13 cellular contexts compared by ENCODE assay signal in the genomic region with DNA sequence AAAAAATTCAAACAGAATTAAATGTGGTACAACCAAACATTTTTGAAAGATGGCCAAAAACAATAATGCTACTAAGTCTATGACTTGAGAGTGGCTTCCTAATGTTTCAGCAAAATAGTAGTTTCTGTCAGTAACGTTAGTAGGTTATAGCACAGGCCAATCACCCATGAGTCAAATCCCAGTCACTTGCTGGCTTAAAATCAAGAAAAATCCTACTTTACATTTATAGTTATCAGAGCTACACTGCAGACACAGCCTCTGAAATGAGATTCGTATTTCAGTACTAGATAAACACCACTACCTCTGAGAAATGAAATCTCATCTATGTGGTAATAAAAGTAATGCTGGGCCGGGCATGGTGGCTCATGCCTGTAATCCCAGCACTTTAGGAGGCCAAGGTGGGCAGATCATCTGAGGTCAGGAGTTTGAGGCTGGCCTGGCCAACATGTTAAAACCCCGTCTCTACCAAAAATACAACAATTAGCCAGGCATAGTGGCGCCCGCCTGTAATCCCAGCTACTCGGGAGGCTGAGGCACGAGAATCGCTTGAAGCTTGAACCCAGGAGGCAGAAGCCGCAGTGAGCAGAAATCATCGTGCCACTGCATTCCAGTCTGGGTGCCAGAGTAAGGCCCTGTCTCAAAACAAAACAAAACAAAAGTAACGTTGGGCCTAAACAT. TPM values are rescaled to one million over a fixed set of nuclear protein-coding genes. Genes with fewer than 3 reads are reported as not detected.
DNase-seq lines count a peak whose midpoint lies in the region; ATAC-seq and TF ChIP-seq lines count a peak whose summit lies in the region.
"Had no signal": no experiment of that assay in that cellular context is flagged by ENCODE, and none has a peak within 500 bp of the region (broad histone marks: within the 10 kb centered on the region; RNA-seq: fewer than 3 reads in every experiment).

No MANE protein-coding gene starts in this region.

- H3K9me3 ChIP-seq in adipocyte (ENCODE audit: control insufficient read depth, low read length) (no peaks in the 10 kb centered on the region), neural progenitor cell (ENCODE audit: low read depth) (no peaks in the 10 kb centered on the region)
- H3K9me3 ChIP-seq: Peyer's patch had no signal

- H3K4me2 ChIP-seq in neural progenitor cell = no peak overlapping the region

- peaks cover 12% of the 10 kb centered on the region for H3K36me3 ChIP-seq in adipocyte (ENCODE audit: control insufficient read depth, insufficient read depth, low read length, severe bottlenecking)
- no peaks in the 10 kb centered on the region for H3K36me3 ChIP-seq in neural progenitor cell

- H3K27me3 Mint-ChIP-seq in HFFc6 (ENCODE audit: insufficient read depth) = peaks cover 2% of the 10 kb centered on the region; the same call in 1 of the 2 replicates
- no peaks in the 10 kb centered on the region for H3K27me3 Mint-ChIP-seq in stimulated activated naive B cell treated with anti-CD40 and anti-IgM and Interleukin-4, amounts not matched to agents 10 μg/mL and 1 μg/mL and 100 μg/mL, for 72 hours
- H3K27me3 Mint-ChIP-seq in neural progenitor cell (ENCODE audit: insufficient read depth, low read depth) = no peaks in the 10 kb centered on the region

- H3K27ac ChIP-seq in neural progenitor cell = no peak overlapping the region

- peak overlapping the region; percentile 34 for H3K9ac ChIP-seq in adipocyte (ENCODE audit: low read length)
- H3K9ac ChIP-seq in neural progenitor cell = no peak overlapping the region

- TF ChIP-seq CTCF in HFFc6 (IDR thresholded peaks at IDR 0.05) = no peak
- TF ChIP-seq CTCF in foreskin fibroblast (IDR thresholded peaks at IDR 0.05; ENCODE audit: low read depth, low read length) = no peak
- no peak for TF ChIP-seq CTCF in neural progenitor cell (IDR thresholded peaks at IDR 0.05)

- peaks cover 38% of the 10 kb centered on the region for H3K79me2 ChIP-seq in neural progenitor cell (ENCODE audit: low read depth)

- H3F3A ChIP-seq in neural progenitor cell (ENCODE audit: low read depth) = no peaks in the 10 kb centered on the region

- peak overlapping the region; percentile 65 for H3K4me3 Mint-ChIP-seq in HFFc6
- no peak overlapping the region for H3K4me3 Mint-ChIP-seq in stimulated activated naive B cell treated with anti-CD40 and anti-IgM and Interleukin-4, amounts not matched to agents 10 μg/mL and 1 μg/mL and 100 μg/mL, for 72 hours
- no peak overlapping the region for H3K4me3 Mint-ChIP-seq in neural progenitor cell
- H3K4me3 Mint-ChIP-seq: activated CD8-positive, alpha-beta T cell treated with anti-CD3 and anti-CD28 coated beads, Interleukin-2, amount 10 ng/mL, durations not matched to agents 7 days and 5 days had no signal

- H3K27me3 ChIP-seq in adipocyte (replicated peaks; ENCODE audit: control insufficient read depth, insufficient read depth, low read length) (no peaks in the 10 kb centered on the region), neural progenitor cell (no peaks in the 10 kb centered on the region)
- H3K27me3 ChIP-seq: Peyer's patch had no signal

- H3K36me3 Mint-ChIP-seq in HFFc6 (ENCODE audit: low read depth) (peaks cover 29% of the 10 kb centered on the region), neural progenitor cell (peaks cover 26% of the 10 kb centered on the region)
- peaks cover 27 to 36% of the 10 kb centered on the region in 2 donors for H3K36me3 Mint-ChIP-seq in stimulated activated naive B cell treated with anti-CD40 and anti-IgM and Interleukin-4, amounts not matched to agents 10 μg/mL and 1 μg/mL and 100 μg/mL, for 72 hours

- H4K20me1 ChIP-seq in neural progenitor cell (ENCODE audit: low read depth) = no peaks in the 10 kb centered on the region

- H3K4me1 Mint-ChIP-seq in HFFc6 (ENCODE audit: low read depth) (peaks cover 50% of the 10 kb centered on the region), neural progenitor cell (peaks cover 17% of the 10 kb centered on the region)
- peaks cover 33 to 41% of the 10 kb centered on the region in 2 donors for H3K4me1 Mint-ChIP-seq in stimulated activated naive B cell treated with anti-CD40 and anti-IgM and Interleukin-4, amounts not matched to agents 10 μg/mL and 1 μg/mL and 100 μg/mL, for 72 hours

- no peak for ATAC-seq in stimulated activated naive B cell treated with anti-CD40 and anti-IgM and Interleukin-4, amounts not matched to agents 10 μg/mL and 1 μg/mL and 100 μg/mL, for 72 hours (replicated peaks)
- no peak for ATAC-seq in HG02642 (IDR thresholded peaks at IDR 0.05; ENCODE audit: poor library complexity, unreplicated experiment)
- ATAC-seq: activated CD8-positive, alpha-beta T cell treated with anti-CD3 and anti-CD28 coated beads, Interleukin-2, amount 10 ng/mL, durations not matched to agents 7 days and 5 days; activated naive CD4-positive, alpha-beta T cell treated with anti-CD3 and anti-CD28 coated beads, Interleukin-2, amount 50 U/mL, for 72 hours had no signal

- H3K27ac Mint-ChIP-seq in HFFc6 (peak overlapping the region; percentile 76), neural progenitor cell (no peak overlapping the region)
- H3K27ac Mint-ChIP-seq in stimulated activated naive B cell treated with anti-CD40 and anti-IgM and Interleukin-4, amounts not matched to agents 10 μg/mL and 1 μg/mL and 100 μg/mL, for 72 hours = peak overlapping the region; percentile 51
- H3K27ac Mint-ChIP-seq: activated CD8-positive, alpha-beta T cell treated with anti-CD3 and anti-CD28 coated beads, Interleukin-2, amount 10 ng/mL, durations not matched to agents 7 days and 5 days had no signal

- H3K4me1 ChIP-seq in adipocyte (ENCODE audit: control insufficient read depth, insufficient read depth, low read length) = peaks cover 30% of the 10 kb centered on the region
- peaks cover 6% of the 10 kb centered on the region for H3K4me1 ChIP-seq in neural progenitor cell

- H3K4me3 ChIP-seq in adipocyte (ENCODE audit: low read length) (no peak overlapping the region), foreskin fibroblast (ENCODE audit: low read depth in 1 of 2, low read length in 2 of 2) (no peak overlapping the region), neural progenitor cell (no peak overlapping the region)
- H3K4me3 ChIP-seq: Peyer's patch had no signal

- H3K9me3 Mint-ChIP-seq in HFFc6 (no peaks in the 10 kb centered on the region), neural progenitor cell (peaks cover 5% of the 10 kb centered on the region)
- H3K9me3 Mint-ChIP-seq in stimulated activated naive B cell treated with anti-CD40 and anti-IgM and Interleukin-4, amounts not matched to agents 10 μg/mL and 1 μg/mL and 100 μg/mL, for 72 hours = no peaks in the 10 kb centered on the region
- H3K9me3 Mint-ChIP-seq: activated naive CD4-positive, alpha-beta T cell treated with anti-CD3 and anti-CD28 coated beads, Interleukin-2, amount 50 U/mL, for 72 hours had no signal

- H2AFZ ChIP-seq in neural progenitor cell (replicated peaks) = no peak overlapping the region

- peak; percentile 89 for DNase-seq in HFFc6
- DNase-seq in adipocyte (ENCODE audit: low read depth) = peak; percentile 42
- DNase-seq in foreskin fibroblast = peak; percentile 86 to 92
- no peak for DNase-seq in stimulated activated naive B cell treated with anti-CD40 and anti-IgM and Interleukin-4, amounts not matched to agents 10 μg/mL and 1 μg/mL and 100 μg/mL, for 72 hours
- DNase-seq in neural progenitor cell (ENCODE audit: low spot score) = no peak
- no peak for DNase-seq in stimulated activated CD4-positive, alpha-beta T cell treated with anti-CD3 and anti-CD28 coated beads, Interleukin-12 subunit alpha, Interleukin-12 subunit beta, amount 100 ng/mL, for 4 hours
- DNase-seq: activated CD8-positive, alpha-beta T cell treated with anti-CD3 and anti-CD28 coated beads, Interleukin-2, amount 10 ng/mL, durations not matched to agents 7 days and 5 days; DMS53; NCI-H345; Peyer's patch; T-helper 9 cell had no signal

RNA-seq across cellular contexts. Expression of a gene that starts 6.1 kb away (rescaled TPM):
- total RNA-seq in HFFc6 (2021; fragmentation: NEBNext Ultra II Directional; extraction: Animal tissue kit (Norgen Biotek cat#: 25700)) = 10 to 100 TPM in 2 of 6 experiments, 1 to 10 TPM in 4; 6.7 to 10.4 (median 9.0) TPM
- 14.4 and 22.5 TPM in 2 replicates for total RNA-seq in neural progenitor cell (ENCODE audit: low replicate concordance)

RNA-seq across cellular contexts. Expression of a gene that starts 35.4 kb away (rescaled TPM):
- total RNA-seq in HFFc6 (2021; fragmentation: NEBNext Ultra II Directional; extraction: Animal tissue kit (Norgen Biotek cat#: 25700)) = not detected
- total RNA-seq in neural progenitor cell (ENCODE audit: low replicate concordance) = 0.11 TPM in 1 of 2 replicates, not detected in the other
- total RNA-seq: activated CD8-positive, alpha-beta T cell treated with anti-CD3 and anti-CD28 coated beads, Interleukin-2, amount 10 ng/mL, durations not matched to agents 7 days and 5 days; activated naive CD4-positive, alpha-beta T cell treated with anti-CD3 and anti-CD28 coated beads, Interleukin-2, amount 50 U/mL, for 72 hours had no signal

Comparison
In these comparisons a context has a peak if more than half of its experiments do, and no peak if none do; other contexts are left out.
1. DNase-seq: peak in HFFc6 (single experiment), adipocyte (single experiment) and foreskin fibroblast (2 of 2); none in stimulated activated naive B cell treated with anti-CD40 and anti-IgM and Interleukin-4, amounts not matched to agents 10 μg/mL and 1 μg/mL and 100 μg/mL, for 72 hours (single experiment), neural progenitor cell (single experiment) and stimulated activated CD4-positive, alpha-beta T cell treated with anti-CD3 and anti-CD28 coated beads, Interleukin-12 subunit alpha, Interleukin-12 subunit beta, amount 100 ng/mL, for 4 hours (single experiment).